ENCODE assay signal across 22 cellular contexts in the genomic region with DNA sequence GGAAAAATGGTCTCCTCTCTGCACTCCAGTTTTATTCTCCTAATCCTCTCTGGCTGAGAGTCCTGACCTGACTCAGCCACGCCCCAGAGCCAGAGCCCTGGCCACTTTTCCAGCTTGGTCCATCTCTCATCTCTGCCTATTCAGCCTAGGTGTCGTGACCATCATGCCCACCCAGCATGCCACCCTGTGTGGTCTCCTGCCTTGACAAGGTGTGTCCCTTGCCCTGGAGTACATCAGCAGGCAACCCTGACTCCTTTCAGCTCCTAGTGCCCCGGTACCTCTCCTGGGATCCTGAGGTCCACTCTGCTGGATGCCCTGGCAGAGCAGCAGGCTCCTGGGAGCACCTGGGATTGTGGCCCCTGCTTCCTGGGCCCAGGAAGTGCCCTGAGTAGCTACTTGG.
"Had no signal": no experiment of that assay in that cellular context is flagged by ENCODE, and none has a peak within 500 bp of the region (broad histone marks: within the 10 kb centered on the region; RNA-seq: fewer than 3 reads in every experiment).

No MANE protein-coding gene starts in this region.

- H3K4me1 ChIP-seq: breast epithelium had no signal

- H3K4me1 Mint-ChIP-seq: activated CD4-positive, alpha-beta memory T cell treated with anti-CD3 and anti-CD28 coated beads, Interleukin-2, amount 10 ng/mL, durations not matched to agents 7 days and 5 days; activated naive CD8-positive, alpha-beta T cell treated with anti-CD3 and anti-CD28 coated beads for 36 hours; activated T-helper 17 cell treated with anti-CD3 and anti-CD28 coated beads, Interleukin-2, amount 50 U/mL, for 72 hours had no signal

- H3K36me3 Mint-ChIP-seq: activated naive CD8-positive, alpha-beta T cell treated with anti-CD3 and anti-CD28 coated beads for 36 hours had no signal

- H3K27ac ChIP-seq: breast epithelium had no signal

- H3K27me3 ChIP-seq: breast epithelium had no signal

- H3K4me3 Mint-ChIP-seq: activated CD4-positive, alpha-beta memory T cell treated with anti-CD3 and anti-CD28 coated beads, Interleukin-2, amount 10 ng/mL, durations not matched to agents 7 days and 5 days; activated naive CD4-positive, alpha-beta T cell treated with anti-CD3 and anti-CD28 coated beads for 36 hours; activated naive CD8-positive, alpha-beta T cell treated with anti-CD3 and anti-CD28 coated beads for 36 hours; activated T-helper 17 cell treated with anti-CD3 and anti-CD28 coated beads, Interleukin-2, amount 50 U/mL, for 72 hours; T-helper 17 cell had no signal

- DNase-seq: activated CD4-positive, alpha-beta memory T cell treated with anti-CD3 and anti-CD28 coated beads, Interleukin-2, amount 10 ng/mL, durations not matched to agents 7 days and 5 days; activated CD4-positive, alpha-beta T cell treated with anti-CD3 and anti-CD28 coated beads, Interleukin-2, amount 50 U/mL, for 1 hour; activated CD4-positive, CD25-positive, alpha-beta regulatory T cell; activated gamma-delta T cell; activated naive CD4-positive, alpha-beta T cell treated with anti-CD3 and anti-CD28 coated beads for 36 hours; activated naive CD8-positive, alpha-beta T cell treated with anti-CD3 and anti-CD28 coated beads for 36 hours; activated T-cell treated with anti-CD3 and anti-CD28 coated beads for 4 hours; activated T-cell treated with anti-CD3 and anti-CD28 coated beads, Interleukin-2, amount 50 U/mL, for 48 hours; central memory CD4-positive, alpha-beta T cell; Kasumi-1; KBM-7; NCI-H146; NCI-H187 treated with DMSO at 0.1 percent for 48 hours; NCI-H2081 treated with DMSO at 0.1 percent for 48 hours; NCI-H446; NCI-H524; PC-3; SHP77 treated with DMSO at 0.1 percent for 48 hours; T-helper 17 cell; T-helper 9 cell had no signal

- H3K27ac Mint-ChIP-seq: activated CD4-positive, alpha-beta memory T cell treated with anti-CD3 and anti-CD28 coated beads, Interleukin-2, amount 10 ng/mL, durations not matched to agents 7 days and 5 days; activated naive CD4-positive, alpha-beta T cell treated with anti-CD3 and anti-CD28 coated beads for 36 hours; activated naive CD8-positive, alpha-beta T cell treated with anti-CD3 and anti-CD28 coated beads for 36 hours; activated T-helper 17 cell treated with anti-CD3 and anti-CD28 coated beads, Interleukin-2, amount 50 U/mL, for 72 hours; T-helper 17 cell had no signal

- H3K36me3 ChIP-seq: breast epithelium had no signal

- H3K4me3 ChIP-seq: breast epithelium had no signal

- H3K9me3 ChIP-seq: breast epithelium had no signal

- ATAC-seq: activated T-helper 17 cell treated with anti-CD3 and anti-CD28 coated beads, Interleukin-2, amount 50 U/mL, for 72 hours; PC-3; T-helper 17 cell had no signal

- H3K9me3 Mint-ChIP-seq: activated CD4-positive, alpha-beta memory T cell treated with anti-CD3 and anti-CD28 coated beads, Interleukin-2, amount 10 ng/mL, durations not matched to agents 7 days and 5 days; activated naive CD4-positive, alpha-beta T cell treated with anti-CD3 and anti-CD28 coated beads for 36 hours; activated naive CD8-positive, alpha-beta T cell treated with anti-CD3 and anti-CD28 coated beads for 36 hours; activated T-helper 17 cell treated with anti-CD3 and anti-CD28 coated beads, Interleukin-2, amount 50 U/mL, for 72 hours had no signal
